In the genomic region with DNA sequence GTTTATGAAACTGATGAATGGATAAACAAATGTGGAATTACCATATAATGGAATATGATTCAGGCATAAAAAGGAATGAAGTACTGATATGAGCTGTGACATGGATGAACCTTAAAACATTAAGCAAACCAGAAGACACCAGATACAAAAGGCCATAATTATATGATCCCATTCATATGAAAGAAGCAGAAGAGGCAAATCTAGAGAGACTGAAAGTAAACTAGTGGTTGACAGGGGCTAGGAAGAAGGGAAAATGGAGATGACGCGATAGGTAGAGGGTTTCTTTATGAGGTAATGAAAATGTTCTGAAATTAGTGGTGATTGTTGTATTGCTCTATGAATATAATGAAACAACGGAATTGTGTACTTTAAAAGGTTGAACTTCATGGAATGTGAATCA, we compare ENCODE assay signal across 22 cellular contexts.
DNase-seq lines count a peak whose midpoint lies in the region; ATAC-seq and TF ChIP-seq lines count a peak whose summit lies in the region.
"Had no signal": no experiment of that assay in that cellular context is flagged by ENCODE, and none has a peak within 500 bp of the region (broad histone marks: within the 10 kb centered on the region; RNA-seq: fewer than 3 reads in every experiment).

No MANE protein-coding gene starts in this region.

- H3K9me3 Mint-ChIP-seq in activated CD8-positive, alpha-beta memory T cell treated with anti-CD3 and anti-CD28 coated beads, Interleukin-2, amount 10 ng/mL, durations not matched to agents 7 days and 5 days (ENCODE audit: low read depth), result no peaks in the 10 kb centered on the region
- H3K9me3 Mint-ChIP-seq in activated T-helper 17 cell treated with anti-CD3 and anti-CD28 coated beads, Interleukin-2, amount 50 U/mL, for 72 hours, result no peaks in the 10 kb centered on the region
- H3K9me3 Mint-ChIP-seq in stimulated activated effector memory CD8-positive, alpha-beta T cell treated with anti-CD3 and anti-CD28 coated beads, Interleukin-12 subunit alpha, Interleukin-12 subunit beta, amount 100 ng/mL, for 72 hours, result no peaks in the 10 kb centered on the region
- H3K9me3 Mint-ChIP-seq: CD4-positive, CD25-positive, alpha-beta regulatory T cell; CD8-positive, alpha-beta memory T cell; GM23338; H9; HFFc6 had no signal

- H3K4me1 ChIP-seq in HEK293 (ENCODE audit: control insufficient read depth, insufficient read depth, low read length) (peaks cover 10% of the 10 kb centered on the region), neuronal stem cell (ENCODE audit: control insufficient read depth in 2 of 2, insufficient read depth in 1 of 2, low read depth in 1 of 2, low read length in 2 of 2) (peaks cover 2 to 8% of the 10 kb centered on the region in 2 donors)

- H4K91ac ChIP-seq in neuronal stem cell (ENCODE audit: low read depth, low read length, poor library complexity), result no peak overlapping the region

- DNase-seq in activated CD8-positive, alpha-beta memory T cell treated with anti-CD3 and anti-CD28 coated beads, Interleukin-2, amount 10 ng/mL, durations not matched to agents 7 days and 5 days, result no peak
- no peak for DNase-seq in activated CD8-positive, alpha-beta memory T cell treated with anti-CD3 and anti-CD28 coated beads, Interleukin-2, amount 50 U/mL, for 48 hours
- DNase-seq in stimulated activated effector memory CD8-positive, alpha-beta T cell treated with anti-CD3 and anti-CD28 coated beads, Interleukin-12 subunit alpha, Interleukin-12 subunit beta, amount 100 ng/mL, for 72 hours (ENCODE audit: low spot score in 2 of 2), result no peak
- no peak for DNase-seq in NCI-H2227 (lab: John Stamatoyannopoulos, UW; ENCODE audit: unreplicated experiment)
- DNase-seq in NOMO-1 treated with DMSO at 0.1 percent for 48 hours (lab: John Stamatoyannopoulos, UW; ENCODE audit: unreplicated experiment), result no peak
- DNase-seq in neuronal stem cell (ENCODE audit: low spot score), result no peak
- DNase-seq: CD4-positive, CD25-positive, alpha-beta regulatory T cell; CD8-positive, alpha-beta memory T cell; DMS 273 treated with DMSO at 0.1 percent for 48 hours; DMS79; EL; GF-D8; H9; HFFc6 had no signal

- no peak overlapping the region for H2BK120ac ChIP-seq in neuronal stem cell (ENCODE audit: low read depth, low read length)

- H2AFZ ChIP-seq in neuronal stem cell (ENCODE audit: low read length), result no peak overlapping the region
- H2AFZ ChIP-seq: GM23338 had no signal

- no peak overlapping the region for H3K4ac ChIP-seq in neuronal stem cell (ENCODE audit: low read length)

- no peaks in the 10 kb centered on the region for H3K27me3 Mint-ChIP-seq in activated CD8-positive, alpha-beta memory T cell treated with anti-CD3 and anti-CD28 coated beads, Interleukin-2, amount 10 ng/mL, durations not matched to agents 7 days and 5 days
- no peaks in the 10 kb centered on the region for H3K27me3 Mint-ChIP-seq in activated T-helper 17 cell treated with anti-CD3 and anti-CD28 coated beads, Interleukin-2, amount 50 U/mL, for 72 hours
- H3K27me3 Mint-ChIP-seq: B cell; CD4-positive, CD25-positive, alpha-beta regulatory T cell had no signal

- H3K9ac ChIP-seq in neuronal stem cell (ENCODE audit: low read depth, low read length, poor library complexity), result no peak overlapping the region
- H3K9ac ChIP-seq: BLaER1 had no signal

- H3K27ac Mint-ChIP-seq in activated CD8-positive, alpha-beta memory T cell treated with anti-CD3 and anti-CD28 coated beads, Interleukin-2, amount 10 ng/mL, durations not matched to agents 7 days and 5 days, result no peak overlapping the region
- H3K27ac Mint-ChIP-seq in activated T-helper 17 cell treated with anti-CD3 and anti-CD28 coated beads, Interleukin-2, amount 50 U/mL, for 72 hours, result no peak overlapping the region
- H3K27ac Mint-ChIP-seq in stimulated activated effector memory CD8-positive, alpha-beta T cell treated with anti-CD3 and anti-CD28 coated beads, Interleukin-12 subunit alpha, Interleukin-12 subunit beta, amount 100 ng/mL, for 72 hours, result no peak overlapping the region
- H3K27ac Mint-ChIP-seq: B cell, GM23338, H9, HFFc6 had no signal

- H3K4me3 ChIP-seq in HEK293 (ENCODE audit: low read depth, low read length), result no peak overlapping the region
- H3K4me3 ChIP-seq in neuronal stem cell (ENCODE audit: low read length in 2 of 2), result no peak overlapping the region
- H3K4me3 ChIP-seq: BLaER1, GM23338 had no signal

- no peak overlapping the region for H3K4me2 ChIP-seq in neuronal stem cell (ENCODE audit: insufficient read depth, low read length, poor library complexity, severe bottlenecking)
- H3K4me2 ChIP-seq: BLaER1, GM23338 had no signal

- H3K79me1 ChIP-seq in neuronal stem cell (ENCODE audit: low read depth, low read length), result no peaks in the 10 kb centered on the region

- H3K27ac ChIP-seq in HEK293 (ENCODE audit: extremely low read depth, low read depth, low read length) (no peak overlapping the region), neuronal stem cell (replicated peaks; ENCODE audit: low read length) (no peak overlapping the region)
- H3K27ac ChIP-seq: 22Rv1, BLaER1, C4-2B had no signal

- H3K36me3 Mint-ChIP-seq in activated CD8-positive, alpha-beta memory T cell treated with anti-CD3 and anti-CD28 coated beads, Interleukin-2, amount 10 ng/mL, durations not matched to agents 7 days and 5 days, result peaks cover 10% of the 10 kb centered on the region
- H3K36me3 Mint-ChIP-seq in activated T-helper 17 cell treated with anti-CD3 and anti-CD28 coated beads, Interleukin-2, amount 50 U/mL, for 72 hours (ENCODE audit: low read depth), result peaks cover 38% of the 10 kb centered on the region
- peaks cover 27% of the 10 kb centered on the region for H3K36me3 Mint-ChIP-seq in stimulated activated effector memory CD8-positive, alpha-beta T cell treated with anti-CD3 and anti-CD28 coated beads, Interleukin-12 subunit alpha, Interleukin-12 subunit beta, amount 100 ng/mL, for 72 hours

- H3K4me3 Mint-ChIP-seq in activated CD8-positive, alpha-beta memory T cell treated with anti-CD3 and anti-CD28 coated beads, Interleukin-2, amount 10 ng/mL, durations not matched to agents 7 days and 5 days, result no peak overlapping the region
- H3K4me3 Mint-ChIP-seq in activated T-helper 17 cell treated with anti-CD3 and anti-CD28 coated beads, Interleukin-2, amount 50 U/mL, for 72 hours, result no peak overlapping the region
- no peak overlapping the region for H3K4me3 Mint-ChIP-seq in stimulated activated effector memory CD8-positive, alpha-beta T cell treated with anti-CD3 and anti-CD28 coated beads, Interleukin-12 subunit alpha, Interleukin-12 subunit beta, amount 100 ng/mL, for 72 hours
- H3K4me3 Mint-ChIP-seq: B cell; CD4-positive, CD25-positive, alpha-beta regulatory T cell; CD8-positive, alpha-beta memory T cell; GM23338; H9; HFFc6 had no signal

- no peak overlapping the region for H2AK5ac ChIP-seq in neuronal stem cell (ENCODE audit: low read depth, low read length)

- no peak overlapping the region for H3K23ac ChIP-seq in neuronal stem cell (ENCODE audit: low read depth, low read length, poor library complexity)

- no peak overlapping the region for H3K14ac ChIP-seq in neuronal stem cell (ENCODE audit: low read length)

- H4K8ac ChIP-seq in neuronal stem cell (ENCODE audit: low read depth, low read length), result no peak overlapping the region

- H3K4me1 Mint-ChIP-seq in activated CD8-positive, alpha-beta memory T cell treated with anti-CD3 and anti-CD28 coated beads, Interleukin-2, amount 10 ng/mL, durations not matched to agents 7 days and 5 days, result peaks cover 21% of the 10 kb centered on the region
- H3K4me1 Mint-ChIP-seq in activated T-helper 17 cell treated with anti-CD3 and anti-CD28 coated beads, Interleukin-2, amount 50 U/mL, for 72 hours, result peaks cover 5% of the 10 kb centered on the region
- peaks cover 13% of the 10 kb centered on the region for H3K4me1 Mint-ChIP-seq in stimulated activated effector memory CD8-positive, alpha-beta T cell treated with anti-CD3 and anti-CD28 coated beads, Interleukin-12 subunit alpha, Interleukin-12 subunit beta, amount 100 ng/mL, for 72 hours

- H3K27me3 ChIP-seq in neuronal stem cell (ENCODE audit: control insufficient read depth in 3 of 3, insufficient read depth in 3 of 3, low read depth in 1 of 3, low read length in 3 of 3), result no peaks in the 10 kb centered on the region
- H3K27me3 ChIP-seq: BLaER1 had no signal

- no peak overlapping the region for H3K18ac ChIP-seq in neuronal stem cell (ENCODE audit: low read length)

- no peak for TF ChIP-seq CTCF in HEK293 (tag by site-specific recombination; IDR thresholded peaks at IDR 0.05)

- peak; percentile 36 for ATAC-seq in activated CD8-positive, alpha-beta memory T cell treated with anti-CD3 and anti-CD28 coated beads, Interleukin-2, amount 10 ng/mL, durations not matched to agents 7 days and 5 days
- peak; percentile 62 for ATAC-seq in activated T-helper 17 cell treated with anti-CD3 and anti-CD28 coated beads, Interleukin-2, amount 50 U/mL, for 72 hours (replicated peaks)
- peak; percentile 69 for ATAC-seq in stimulated activated effector memory CD8-positive, alpha-beta T cell treated with anti-CD3 and anti-CD28 coated beads, Interleukin-12 subunit alpha, Interleukin-12 subunit beta, amount 100 ng/mL, for 72 hours
- ATAC-seq: GM23338, HCT116 had no signal

- no peaks in the 10 kb centered on the region for H3K9me3 ChIP-seq in HEK293 (ENCODE audit: control insufficient read depth, insufficient read depth, low read depth, low read length)
- no peaks in the 10 kb centered on the region for H3K9me3 ChIP-seq in neuronal stem cell (replicated peaks in 1 of 2; ENCODE audit: control insufficient read depth in 2 of 2, insufficient read depth in 1 of 2, low read depth in 1 of 2, low read length in 2 of 2)
- H3K9me3 ChIP-seq: BLaER1 had no signal

- WGBS in neuronal stem cell (ENCODE audit: extremely low coverage in 2 of 2, insufficient read length in 2 of 2, insufficient replicate concordance in 1 of 2), 2 donors, result 100% methylated on average over 2 of the region's 3 CpGs

- peaks cover 2 to 6% of the 10 kb centered on the region in 2 experiments for H3K36me3 ChIP-seq in HEK293 (ENCODE audit: control insufficient read depth in 2 of 2, insufficient read depth in 1 of 2, low read length in 2 of 2)
- peaks cover 0 to 24% of the 10 kb centered on the region in 2 donors for H3K36me3 ChIP-seq in neuronal stem cell (replicated peaks in 1 of 2; ENCODE audit: control insufficient read depth in 2 of 2, insufficient read depth in 2 of 2, low read length in 2 of 2)

- no peak overlapping the region for H2BK5ac ChIP-seq in neuronal stem cell (ENCODE audit: low read length)

- POLR2A ChIA-PET in HEK293 (lab: Yijun Ruan, JAX), result no interaction called here

- no peak overlapping the region for H2BK15ac ChIP-seq in neuronal stem cell (ENCODE audit: low read length)

- no peak overlapping the region for H2BK12ac ChIP-seq in neuronal stem cell (ENCODE audit: low read length)

- CTCF ChIA-PET in activated CD8-positive, alpha-beta memory T cell treated with anti-CD3 and anti-CD28 coated beads, Interleukin-2, amount 10 ng/mL, durations not matched to agents 7 days and 5 days (lab: Charles Lee), result interaction anchor here (1.2 to 1.3 kb wide), 2 partner anchors 16 to 22 kb away, joined by 3 to 4 read pairs; no protein-coding TSS in a partner anchor
- CTCF ChIA-PET in HEK293 (lab: Yijun Ruan, JAX), result interaction anchor here (1.0 kb wide), 2 partner anchors 49 to 89 kb away, joined by 3 read pairs; partner anchors contain the start of gene HIC1

TF ChIP-seq in HEK293, 187 proteins besides CTCF, POLR2A, EP300 and RAD21 (continues in another document):
- peak; percentile 68 for TF ChIP-seq ZNF146 (tag by site-specific recombination; IDR thresholded peaks at IDR 0.05)
